Comparison of ENCODE assay signal across 11 cellular contexts in the genomic region with DNA sequence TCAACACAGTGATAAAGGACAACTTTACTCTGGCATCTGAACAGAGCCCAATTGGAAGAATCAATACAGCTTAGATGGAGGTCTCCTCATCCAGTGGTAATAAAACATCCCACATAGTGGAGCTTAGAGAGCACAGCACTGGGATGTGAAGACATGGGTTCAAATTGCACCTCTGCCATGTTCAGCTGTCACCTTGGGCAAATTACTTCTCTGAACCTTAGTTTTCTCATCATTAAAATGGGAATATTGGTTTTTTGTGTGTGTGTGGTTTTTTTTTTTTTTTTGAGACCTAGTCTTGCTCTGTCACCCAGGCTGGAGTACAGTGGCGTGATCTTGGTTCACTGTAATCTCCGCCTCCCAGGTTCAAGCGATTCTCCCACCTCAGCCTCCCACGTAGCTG. TPM values are rescaled to one million over a fixed set of nuclear protein-coding genes. Genes with fewer than 3 reads are reported as not detected.
"Had no signal": no experiment of that assay in that cellular context is flagged by ENCODE, and none has a peak within 500 bp of the region (broad histone marks: within the 10 kb centered on the region; RNA-seq: fewer than 3 reads in every experiment).

No MANE protein-coding gene starts in this region.

- FAIRE-seq: H1, H54 had no signal

- H3K4me3 ChIP-seq: GM23338 had no signal

- H3K27ac ChIP-seq: KMS-11 had no signal

- ATAC-seq: GM23338 had no signal

- DNase-seq: H9, HCEC 1CT, HFFc6, IMR-90, Karpas-422, KBM-7 had no signal

- H2AFZ ChIP-seq: GM23338 had no signal

- H3K4me2 ChIP-seq: GM23338, KMS-11 had no signal

- H3K9ac ChIP-seq: KMS-11 had no signal

RNA-seq across cellular contexts. Expression of gene KRT12, which starts 31.0 kb away (rescaled TPM):
- total RNA-seq: GM23338, H1, H9, HFFc6, IMR-90 had no signal
- polyA plus RNA-seq: GM23338, H1, IMR-90 had no signal

RNA-seq across cellular contexts. Expression of gene KRT28, which starts 36.3 kb away (rescaled TPM):
- total RNA-seq: GM23338, H1, H9, HFFc6, HT-29, IMR-90 had no signal
- polyA plus RNA-seq: GM23338, H1, IMR-90 had no signal

RNA-seq across cellular contexts. Expression of gene KRT20, which starts 49.0 kb away (rescaled TPM):
- total RNA-seq: GM23338, H1, H9, HFFc6, IMR-90 had no signal
- polyA plus RNA-seq: GM23338, H1, IMR-90 had no signal

RNA-seq across cellular contexts. Expression of gene KRT27, which starts 53.7 kb away (rescaled TPM):
- total RNA-seq: GM23338, H1, H9, HFFc6, HT-29, IMR-90 had no signal
- polyA plus RNA-seq: GM23338, H1, IMR-90 had no signal
